ENCODE assay signal across 14 cellular contexts in the genomic region with DNA sequence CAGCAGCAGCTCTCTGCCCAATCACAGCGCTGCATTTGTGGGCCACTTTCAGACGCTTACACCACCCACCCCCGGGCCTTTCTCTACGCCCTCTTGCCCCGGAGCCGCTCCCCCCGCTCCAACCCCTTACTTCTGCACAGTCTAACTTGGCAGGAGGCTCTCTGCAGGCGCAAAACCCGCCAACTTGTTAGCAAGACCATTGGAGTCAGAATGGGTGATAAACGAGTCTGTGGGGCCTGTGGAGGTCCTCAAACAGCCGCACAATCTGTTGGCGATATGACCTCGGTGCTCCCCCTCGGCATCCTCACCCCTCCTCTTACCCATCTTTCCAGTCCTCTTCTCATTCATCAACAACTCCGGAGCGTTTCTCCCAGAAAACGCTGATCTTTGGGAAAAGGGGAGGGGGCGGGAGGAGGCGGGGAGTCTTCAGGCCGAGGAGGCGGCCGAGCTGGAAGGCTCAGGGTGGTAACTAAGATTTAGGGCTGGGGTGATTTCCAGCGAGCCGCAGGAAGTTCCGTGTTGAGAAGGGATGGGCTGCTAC. TPM values are rescaled to one million over a fixed set of nuclear protein-coding genes. Genes with fewer than 3 reads are reported as not detected.
DNase-seq lines count a peak whose midpoint lies in the region; ATAC-seq and TF ChIP-seq lines count a peak whose summit lies in the region.
"Had no signal": no experiment of that assay in that cellular context is flagged by ENCODE, and none has a peak within 500 bp of the region (broad histone marks: within the 10 kb centered on the region; RNA-seq: fewer than 3 reads in every experiment).

No MANE protein-coding gene starts in this region.

- TF ChIP-seq POLR2A in suprapubic skin (IDR thresholded peaks at IDR 0.05) (no peak), ovary (IDR thresholded peaks at IDR 0.05) (no peak)

- WGBS in suprapubic skin, result 9% methylated on average over 25 of the region's 25 CpGs
- 6 to 8% (median 6%) methylated on average over 25 of the region's 25 CpGs for WGBS in ovary, 3 donors

- H3K4me1 ChIP-seq in suprapubic skin (peaks cover 40% of the 10 kb centered on the region), ovary (ENCODE audit: insufficient read depth) (peaks cover 3% of the 10 kb centered on the region)
- H3K4me1 ChIP-seq: BLaER1 had no signal

- H3K27me3 ChIP-seq in suprapubic skin (peaks cover 99% of the 10 kb centered on the region), ovary (peaks cover 2% of the 10 kb centered on the region)

- peak; percentile 33 for DNase-seq in activated T-cell treated with anti-CD3 and anti-CD28 coated beads, Interleukin-2, amount 50 U/mL, for 48 hours
- no peak for DNase-seq in activated T-cell treated with anti-CD3 and anti-CD28 coated beads for 4 hours
- peak in 52 of 56 donors; percentile 4 to 77 (median 56) for DNase-seq in amygdala (lab: John Stamatoyannopoulos, UW)
- peak; percentile 62 for DNase-seq in islet precursor cell
- DNase-seq in suprapubic skin (ENCODE audit: low spot score in 2 of 2), result no peak
- DNase-seq in ovary, result no peak
- no peak for DNase-seq in effector CD4-positive, alpha-beta T cell
- DNase-seq: mammary epithelial cell, NCI-H2029 treated with DMSO at 0.1 percent for 48 hours had no signal

- intact Hi-C loops in ovary (cut with DNase I), result no loop called here

- no peak for ATAC-seq in GM21717 (IDR thresholded peaks at IDR 0.05; ENCODE audit: unreplicated experiment)

- H3K36me3 ChIP-seq in suprapubic skin (no peaks in the 10 kb centered on the region), ovary (no peaks in the 10 kb centered on the region)
- H3K36me3 ChIP-seq: BLaER1 had no signal

- no peak overlapping the region for H3K27ac ChIP-seq in suprapubic skin
- H3K27ac ChIP-seq in ovary, result no peak overlapping the region
- H3K27ac ChIP-seq: BLaER1, epithelial cell of prostate, HL-60 had no signal

- peak overlapping the region; percentile 35 for H3K4me3 ChIP-seq in suprapubic skin
- no peak overlapping the region for H3K4me3 ChIP-seq in ovary
- H3K4me3 ChIP-seq: BLaER1 had no signal

- TF ChIP-seq CTCF in suprapubic skin (IDR thresholded peaks at IDR 0.05), result no peak
- TF ChIP-seq CTCF in ovary (IDR thresholded peaks at IDR 0.05), result no peak

- H3K9me3 ChIP-seq in suprapubic skin (no peaks in the 10 kb centered on the region), ovary (no peaks in the 10 kb centered on the region)

- TF ChIP-seq EP300 in suprapubic skin (IDR thresholded peaks at IDR 0.05), result no peak
- TF ChIP-seq EP300 in ovary (IDR thresholded peaks at IDR 0.05), result no peak

RNA-seq across cellular contexts. Expression of a gene that starts 4.2 kb away (rescaled TPM):
- total RNA-seq in suprapubic skin (10 to 100 TPM in 3 of 4 donors, 1 to 10 TPM in 1; 9.8 to 25.1 (median 17.3) TPM), ovary (not detected)
- under 1 TPM in 1 of 2 donors, not detected in 1; 0.02 TPM for polyA plus RNA-seq in ovary
- total RNA-seq: mammary epithelial cell, subcutaneous adipose tissue had no signal
- polyA plus RNA-seq: mammary epithelial cell had no signal

Comparison
In these comparisons a context has a peak if more than half of its experiments do, and no peak if none do; other contexts are left out.
1. DNase-seq: peak in activated T-cell treated with anti-CD3 and anti-CD28 coated beads, Interleukin-2, amount 50 U/mL, for 48 hours (2 of 2), amygdala (52 of 56) and islet precursor cell (single experiment); none in activated T-cell treated with anti-CD3 and anti-CD28 coated beads for 4 hours (single experiment), suprapubic skin (0 of 2), ovary (0 of 5) and effector CD4-positive, alpha-beta T cell (single experiment).
2. RNA of a gene that starts 4.2 kb away (total RNA-seq): 9.8 to 25.1 TPM in suprapubic skin; not detected in ovary; every median in the first group is over 10 times any median in the second.